ENCODE assay signal across 1 cellular context in the genomic region with DNA sequence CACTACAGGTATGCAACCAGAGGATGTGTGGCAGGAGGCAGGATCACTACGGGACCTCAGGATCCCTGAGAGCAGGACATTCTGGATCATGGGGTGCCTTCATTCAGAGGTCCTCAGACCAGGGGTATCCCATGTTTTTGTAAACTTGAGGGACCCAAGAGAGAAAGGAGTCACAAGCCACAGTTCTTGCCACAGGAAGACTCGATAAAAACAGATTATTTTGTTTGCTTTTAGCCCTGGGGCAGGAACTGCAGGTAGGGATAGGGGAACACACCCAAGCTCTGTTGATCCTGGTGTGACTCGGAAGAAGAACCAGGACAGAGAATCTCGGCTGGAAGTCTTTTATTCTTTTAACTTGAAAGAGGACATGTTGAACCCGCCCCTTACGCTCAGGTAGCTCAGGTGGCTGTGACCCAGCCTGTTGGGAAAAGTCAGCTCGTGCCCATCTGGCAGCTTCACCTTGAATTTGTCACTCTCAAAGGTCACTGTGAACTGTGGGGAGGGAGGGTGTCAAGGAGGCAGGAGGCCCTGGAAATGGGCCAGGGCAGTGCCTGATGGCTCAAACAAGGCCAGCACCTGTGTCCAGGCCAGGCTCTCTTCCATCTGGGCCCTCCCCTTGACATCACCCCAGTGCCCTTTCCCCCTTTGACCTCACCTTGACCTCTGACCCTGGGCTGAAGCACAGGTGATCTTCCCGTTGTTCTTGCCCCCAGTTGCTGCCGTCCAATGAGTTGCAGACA.
A peak's percentile ranks its signal among the peaks of the same experiment; 100 is the strongest.
TF ChIP-seq lines count a peak whose summit lies in the region.

No MANE protein-coding gene starts in this region.

TF ChIP-seq in HepG2, 621 proteins besides CTCF, POLR2A, EP300 and RAD21 (continued from another document and continues in another):
- TF ChIP-seq ZNF275 (CRISPR knock-in tag; IDR thresholded peaks at IDR 0.05; ENCODE audit: borderline replicate concordance) (no peak), ZSCAN31 (CRISPR knock-in tag; IDR thresholded peaks at IDR 0.05; ENCODE audit: low read depth) (no peak), ZNF569 (CRISPR knock-in tag; IDR thresholded peaks at IDR 0.05; ENCODE audit: borderline replicate concordance) (no peak), ZNF674 (CRISPR knock-in tag; IDR thresholded peaks at IDR 0.05; ENCODE audit: low read depth) (no peak), ZBTB7A (CRISPR knock-in tag; IDR thresholded peaks at IDR 0.05) (no peak), ZNF317 (CRISPR knock-in tag; IDR thresholded peaks at IDR 0.05) (no peak), SSRP1 (CRISPR knock-in tag; IDR thresholded peaks at IDR 0.05) (peak; percentile 97), ZNF564 (CRISPR knock-in tag; IDR thresholded peaks at IDR 0.05) (no peak), NFIB (CRISPR knock-in tag; IDR thresholded peaks at IDR 0.05; ENCODE audit: borderline replicate concordance) (no peak), TFDP1 (CRISPR knock-in tag; IDR thresholded peaks at IDR 0.05; ENCODE audit: borderline replicate concordance) (0 out of 2 replicates have a peak, but pooled peaks have one; percentile 34), PREB (CRISPR knock-in tag; IDR thresholded peaks at IDR 0.05) (no peak), ZBTB26 (CRISPR knock-in tag; IDR thresholded peaks at IDR 0.05; ENCODE audit: borderline replicate concordance) (0 out of 2 replicates have a peak, but pooled peaks have one; percentile 28), ZFP36L1 (CRISPR knock-in tag; IDR thresholded peaks at IDR 0.05) (peak; percentile 82; the same call in 1 of the 2 replicates), SMYD3 (CRISPR knock-in tag; IDR thresholded peaks at IDR 0.05) (peak; percentile 77; the same call in 1 of the 2 replicates), KLF13 (CRISPR knock-in tag; IDR thresholded peaks at IDR 0.05) (no peak), ZNF703 (CRISPR knock-in tag; IDR thresholded peaks at IDR 0.05; ENCODE audit: borderline replicate concordance) (no peak), AFF4 (CRISPR knock-in tag; IDR thresholded peaks at IDR 0.05) (no peak), PHF20 (CRISPR knock-in tag; IDR thresholded peaks at IDR 0.05) (0 out of 2 replicates have a peak, but pooled peaks have one; percentile 21), NCOA5 (CRISPR knock-in tag; IDR thresholded peaks at IDR 0.05) (no peak)
- TF ChIP-seq, protein P1, sequence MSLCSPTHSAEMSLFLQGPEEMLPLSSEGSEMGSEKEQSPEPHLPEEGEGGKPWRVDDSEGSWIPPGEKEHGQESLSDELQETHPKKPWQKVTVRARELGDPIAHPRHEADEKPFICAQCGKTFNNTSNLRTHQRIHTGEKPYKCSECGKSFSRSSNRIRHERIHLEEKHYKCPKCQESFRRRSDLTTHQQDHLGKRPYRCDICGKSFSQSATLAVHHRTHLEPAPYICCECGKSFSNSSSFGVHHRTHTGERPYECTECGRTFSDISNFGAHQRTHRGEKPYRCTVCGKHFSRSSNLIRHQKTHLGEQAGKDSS (CRISPR knock-in tag; IDR thresholded peaks at IDR 0.05; ENCODE audit: borderline replicate concordance, low read depth), result no peak
- TF ChIP-seq, protein P2, sequence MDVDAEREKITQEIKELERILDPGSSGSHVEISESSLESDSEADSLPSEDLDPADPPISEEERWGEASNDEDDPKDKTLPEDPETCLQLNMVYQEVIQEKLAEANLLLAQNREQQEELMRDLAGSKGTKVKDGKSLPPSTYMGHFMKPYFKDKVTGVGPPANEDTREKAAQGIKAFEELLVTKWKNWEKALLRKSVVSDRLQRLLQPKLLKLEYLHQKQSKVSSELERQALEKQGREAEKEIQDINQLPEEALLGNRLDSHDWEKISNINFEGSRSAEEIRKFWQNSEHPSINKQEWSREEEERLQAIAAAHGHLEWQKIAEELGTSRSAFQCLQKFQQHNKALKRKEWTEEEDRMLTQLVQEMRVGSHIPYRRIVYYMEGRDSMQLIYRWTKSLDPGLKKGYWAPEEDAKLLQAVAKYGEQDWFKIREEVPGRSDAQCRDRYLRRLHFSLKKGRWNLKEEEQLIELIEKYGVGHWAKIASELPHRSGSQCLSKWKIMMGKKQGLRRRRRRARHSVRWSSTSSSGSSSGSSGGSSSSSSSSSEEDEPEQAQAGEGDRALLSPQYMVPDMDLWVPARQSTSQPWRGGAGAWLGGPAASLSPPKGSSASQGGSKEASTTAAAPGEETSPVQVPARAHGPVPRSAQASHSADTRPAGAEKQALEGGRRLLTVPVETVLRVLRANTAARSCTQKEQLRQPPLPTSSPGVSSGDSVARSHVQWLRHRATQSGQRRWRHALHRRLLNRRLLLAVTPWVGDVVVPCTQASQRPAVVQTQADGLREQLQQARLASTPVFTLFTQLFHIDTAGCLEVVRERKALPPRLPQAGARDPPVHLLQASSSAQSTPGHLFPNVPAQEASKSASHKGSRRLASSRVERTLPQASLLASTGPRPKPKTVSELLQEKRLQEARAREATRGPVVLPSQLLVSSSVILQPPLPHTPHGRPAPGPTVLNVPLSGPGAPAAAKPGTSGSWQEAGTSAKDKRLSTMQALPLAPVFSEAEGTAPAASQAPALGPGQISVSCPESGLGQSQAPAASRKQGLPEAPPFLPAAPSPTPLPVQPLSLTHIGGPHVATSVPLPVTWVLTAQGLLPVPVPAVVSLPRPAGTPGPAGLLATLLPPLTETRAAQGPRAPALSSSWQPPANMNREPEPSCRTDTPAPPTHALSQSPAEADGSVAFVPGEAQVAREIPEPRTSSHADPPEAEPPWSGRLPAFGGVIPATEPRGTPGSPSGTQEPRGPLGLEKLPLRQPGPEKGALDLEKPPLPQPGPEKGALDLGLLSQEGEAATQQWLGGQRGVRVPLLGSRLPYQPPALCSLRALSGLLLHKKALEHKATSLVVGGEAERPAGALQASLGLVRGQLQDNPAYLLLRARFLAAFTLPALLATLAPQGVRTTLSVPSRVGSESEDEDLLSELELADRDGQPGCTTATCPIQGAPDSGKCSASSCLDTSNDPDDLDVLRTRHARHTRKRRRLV (CRISPR knock-in tag; IDR thresholded peaks at IDR 0.05), result no peak
- TF ChIP-seq, protein P3, sequence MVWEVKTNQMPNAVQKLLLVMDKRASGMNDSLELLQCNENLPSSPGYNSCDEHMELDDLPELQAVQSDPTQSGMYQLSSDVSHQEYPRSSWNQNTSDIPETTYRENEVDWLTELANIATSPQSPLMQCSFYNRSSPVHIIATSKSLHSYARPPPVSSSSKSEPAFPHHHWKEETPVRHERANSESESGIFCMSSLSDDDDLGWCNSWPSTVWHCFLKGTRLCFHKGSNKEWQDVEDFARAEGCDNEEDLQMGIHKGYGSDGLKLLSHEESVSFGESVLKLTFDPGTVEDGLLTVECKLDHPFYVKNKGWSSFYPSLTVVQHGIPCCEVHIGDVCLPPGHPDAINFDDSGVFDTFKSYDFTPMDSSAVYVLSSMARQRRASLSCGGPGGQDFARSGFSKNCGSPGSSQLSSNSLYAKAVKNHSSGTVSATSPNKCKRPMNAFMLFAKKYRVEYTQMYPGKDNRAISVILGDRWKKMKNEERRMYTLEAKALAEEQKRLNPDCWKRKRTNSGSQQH (CRISPR knock-in tag; IDR thresholded peaks at IDR 0.05; ENCODE audit: low read depth), result no peak
- TF ChIP-seq, protein P4, sequence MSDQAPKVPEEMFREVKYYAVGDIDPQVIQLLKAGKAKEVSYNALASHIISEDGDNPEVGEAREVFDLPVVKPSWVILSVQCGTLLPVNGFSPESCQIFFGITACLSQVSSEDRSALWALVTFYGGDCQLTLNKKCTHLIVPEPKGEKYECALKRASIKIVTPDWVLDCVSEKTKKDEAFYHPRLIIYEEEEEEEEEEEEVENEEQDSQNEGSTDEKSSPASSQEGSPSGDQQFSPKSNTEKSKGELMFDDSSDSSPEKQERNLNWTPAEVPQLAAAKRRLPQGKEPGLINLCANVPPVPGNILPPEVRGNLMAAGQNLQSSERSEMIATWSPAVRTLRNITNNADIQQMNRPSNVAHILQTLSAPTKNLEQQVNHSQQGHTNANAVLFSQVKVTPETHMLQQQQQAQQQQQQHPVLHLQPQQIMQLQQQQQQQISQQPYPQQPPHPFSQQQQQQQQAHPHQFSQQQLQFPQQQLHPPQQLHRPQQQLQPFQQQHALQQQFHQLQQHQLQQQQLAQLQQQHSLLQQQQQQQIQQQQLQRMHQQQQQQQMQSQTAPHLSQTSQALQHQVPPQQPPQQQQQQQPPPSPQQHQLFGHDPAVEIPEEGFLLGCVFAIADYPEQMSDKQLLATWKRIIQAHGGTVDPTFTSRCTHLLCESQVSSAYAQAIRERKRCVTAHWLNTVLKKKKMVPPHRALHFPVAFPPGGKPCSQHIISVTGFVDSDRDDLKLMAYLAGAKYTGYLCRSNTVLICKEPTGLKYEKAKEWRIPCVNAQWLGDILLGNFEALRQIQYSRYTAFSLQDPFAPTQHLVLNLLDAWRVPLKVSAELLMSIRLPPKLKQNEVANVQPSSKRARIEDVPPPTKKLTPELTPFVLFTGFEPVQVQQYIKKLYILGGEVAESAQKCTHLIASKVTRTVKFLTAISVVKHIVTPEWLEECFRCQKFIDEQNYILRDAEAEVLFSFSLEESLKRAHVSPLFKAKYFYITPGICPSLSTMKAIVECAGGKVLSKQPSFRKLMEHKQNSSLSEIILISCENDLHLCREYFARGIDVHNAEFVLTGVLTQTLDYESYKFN (CRISPR knock-in tag; conservative IDR thresholded peaks at IDR 0.05), result no peak
